ENCODE assay signal across 8 cellular contexts in the genomic region with DNA sequence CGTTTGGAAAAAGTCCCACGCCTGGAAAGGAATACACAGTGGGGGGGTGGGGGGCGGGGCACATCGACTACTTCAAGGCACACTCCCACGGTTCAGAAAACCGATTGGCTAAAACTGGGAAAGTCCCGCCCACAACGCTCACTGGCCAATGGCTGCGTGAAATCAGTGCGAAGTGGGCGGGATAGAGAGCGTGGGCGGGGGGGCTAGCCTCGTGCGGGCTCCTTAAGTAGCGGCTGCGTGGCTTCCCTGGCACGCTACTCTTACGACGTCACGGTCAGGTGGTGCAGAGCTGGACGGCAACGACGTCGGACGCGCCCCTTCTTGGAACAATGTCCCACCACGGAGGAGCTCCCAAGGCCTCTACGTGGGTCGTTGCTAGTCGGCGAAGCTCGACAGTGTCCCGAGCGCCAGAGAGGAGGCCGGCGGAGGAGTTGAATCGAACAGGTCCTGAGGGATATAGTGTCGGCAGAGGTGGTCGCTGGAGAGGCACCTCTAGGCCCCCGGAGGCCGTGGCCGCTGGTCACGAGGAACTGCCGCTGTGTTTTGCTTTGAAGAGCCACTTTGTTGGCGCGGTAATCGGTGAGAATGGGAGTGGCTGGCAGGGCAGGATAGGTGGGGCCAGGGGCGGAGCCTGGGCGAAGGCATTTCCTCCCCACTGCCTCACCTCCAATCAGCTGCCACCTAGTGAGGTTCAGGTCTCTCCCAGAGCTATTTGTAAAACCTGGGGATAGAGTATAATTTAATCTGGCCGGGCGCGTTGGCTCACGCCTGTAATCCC. TPM values are rescaled to one million over a fixed set of nuclear protein-coding genes. Genes with fewer than 3 reads are reported as not detected.
DNase-seq lines count a peak whose midpoint lies in the region; ATAC-seq and TF ChIP-seq lines count a peak whose summit lies in the region.

Gene DDX43, plus strand, starts transcription at position 252 of the 778 bp plus-strand sequence. Its CDS starts 78 bp downstream, at position 330.

- no peaks in the 10 kb centered on the region for H3K4me1 ChIP-seq in heart left ventricle

- 63 to 81% (median 78%) methylated on average over 53 to 54 of the region's 54 CpGs for WGBS in heart left ventricle, 4 donors

- H3K36me3 Mint-ChIP-seq in type B pancreatic cell = no peaks in the 10 kb centered on the region

- peak within 1 kb of the TSS in 3 of 12 donors; percentile 40 to 80 (median 58) for H3K27ac ChIP-seq in heart left ventricle

- H3K9me3 Mint-ChIP-seq in type B pancreatic cell = no peaks in the 10 kb centered on the region

- H3K27me3 ChIP-seq in BJ (ENCODE audit: control insufficient read depth, insufficient read depth, low read length) (no peaks in the 10 kb centered on the region), heart left ventricle (no peaks in the 10 kb centered on the region)

- H3K4me3 ChIP-seq in BJ (ENCODE audit: low read depth, low read length) (peak within 1 kb of the TSS; percentile 29), heart left ventricle (peak within 1 kb of the TSS in 8 of 12 donors; percentile 15 to 62 (median 42))

- TF ChIP-seq CTCF in BJ (IDR thresholded peaks at IDR 0.05; ENCODE audit: insufficient read depth, low read depth, low read length) = no peak
- no peak for TF ChIP-seq CTCF in heart left ventricle (IDR thresholded peaks at IDR 0.05)
- TF ChIP-seq CTCF in type B pancreatic cell (conservative IDR thresholded peaks at IDR 0.05) = no peak

- intact Hi-C loops in heart left ventricle (cut with DNase I) = no loop called here

- DNase-seq in BJ (ENCODE audit: low read depth) (no peak), HuH-7 (ENCODE audit: low spot score) (peak; percentile 84), activated T-cell treated with anti-CD3 and anti-CD28 coated beads for 48 hours (ENCODE audit: low read depth) (peak; percentile 32), heart left ventricle (peak in 4 of 5 donors; percentile 28 to 80 (median 42)), mesenteric fat pad (ENCODE audit: low spot score) (no peak), type B pancreatic cell (ENCODE audit: extremely low spot score, unreplicated experiment) (no peak)
- DNase-seq in stimulated activated CD4-positive, alpha-beta T cell treated with anti-CD3 and anti-CD28 coated beads, Interleukin-12 subunit alpha, Interleukin-12 subunit beta, amount 100 ng/mL, for 48 hours (ENCODE audit: low read depth in 2 of 3, low spot score in 1 of 3) = peak in 2 of 3 donors; percentile 6 to 9

- no peaks in the 10 kb centered on the region for H3K4me1 Mint-ChIP-seq in type B pancreatic cell (ENCODE audit: unreplicated experiment)

- H3K9me3 ChIP-seq in heart left ventricle = no peaks in the 10 kb centered on the region

- H3K27ac Mint-ChIP-seq in type B pancreatic cell = no peak within 1 kb of the TSS

- TF ChIP-seq POLR2A in heart left ventricle (IDR thresholded peaks at IDR 0.05) = no peak

- POLR2A ChIA-PET in BJ (lab: Charles Lee) = no interaction called here

- CTCF ChIA-PET in BJ (lab: Yijun Ruan, JAX) = interaction anchor here (0.6 kb wide), 2 partner anchors 29 to 109 kb away, joined by 3 read pairs; no protein-coding TSS in a partner anchor

- ATAC-seq in heart left ventricle (peak; percentile 51 to 94 (median 74)), GM21825 (IDR thresholded peaks at IDR 0.05; ENCODE audit: unreplicated experiment) (no peak)

- H3K4me3 Mint-ChIP-seq in type B pancreatic cell = no peak within 1 kb of the TSS

- H3K36me3 ChIP-seq in BJ (ENCODE audit: control insufficient read depth, insufficient read depth, low read length) = no peaks in the 10 kb centered on the region
- no peaks in the 10 kb centered on the region for H3K36me3 ChIP-seq in heart left ventricle

- H3K27me3 Mint-ChIP-seq in type B pancreatic cell = no peaks in the 10 kb centered on the region

RNA-seq across cellular contexts. Expression of gene DDX43, which starts in this region (rescaled TPM):
- polyA plus RNA-seq in BJ (2011; rRNA removed) (0.13 and 0.34 TPM in 2 replicates), heart left ventricle (under 1 TPM; 0.08 to 0.30 TPM)
- polyA minus RNA-seq in BJ (2011; rRNA and poly(A)+ RNA removed) = not detected in 2 replicates
- total RNA-seq in heart left ventricle (under 1 TPM in 6 of 9 donors, not detected in 3; 0.11 to 0.52 (median 0.20) TPM), mesenteric fat pad (0.32 TPM), type B pancreatic cell (ENCODE audit: low replicate concordance) (0.17 TPM in 1 of 2 replicates, not detected in the other)

Comparison
In these comparisons a context has a peak if more than half of its experiments do, and no peak if none do; other contexts are left out.
1. Peak in DNase-seq, ATAC-seq and H3K4me3 ChIP-seq in heart left ventricle; RNA of the gene not detected or under 1 TPM.
2. DNase-seq: peak in HuH-7 (single experiment), activated T-cell treated with anti-CD3 and anti-CD28 coated beads for 48 hours (single experiment) and stimulated activated CD4-positive, alpha-beta T cell treated with anti-CD3 and anti-CD28 coated beads, Interleukin-12 subunit alpha, Interleukin-12 subunit beta, amount 100 ng/mL, for 48 hours (2 of 3); none in BJ (single experiment), mesenteric fat pad (single experiment) and type B pancreatic cell (single experiment).